In genomic region chr1:161530158-161530557, GRCh38 we compare ENCODE assay signal across 8 cellular contexts. TPM values are rescaled to one million over a fixed set of nuclear protein-coding genes. Genes with fewer than 3 reads are reported as not detected.
DNase-seq lines count a peak whose midpoint lies in the region; ATAC-seq and TF ChIP-seq lines count a peak whose summit lies in the region.
"Not testable (repeated sequence)": the region's sequence is repeated elsewhere in the genome, so short reads cannot be mapped to it uniquely, and the experiment has no call there.

No MANE protein-coding gene starts in this region.

- H3K9me3 ChIP-seq in adrenal gland (replicated peaks in 1 of 3); cardiac muscle cell (ENCODE audit: low read depth): not testable (repeated sequence)

- not testable (repeated sequence) for TF ChIP-seq CTCF in adrenal gland (IDR thresholded peaks at IDR 0.05); cardiac muscle cell (IDR thresholded peaks at IDR 0.05; ENCODE audit: low read depth, low read length); omental fat pad (IDR thresholded peaks at IDR 0.05)

- ATAC-seq in HG02852 (IDR thresholded peaks at IDR 0.05; ENCODE audit: unreplicated experiment) (peak; percentile 37), omental fat pad (ENCODE audit: low FRiP score) (peak; percentile 69)

- peak; percentile 50 for DNase-seq in GM03348 (ENCODE audit: low spot score)
- peak; percentile 27 to 43 for DNase-seq in NCI-H1930 (lab: John Stamatoyannopoulos, UW)
- peak; percentile 54 for DNase-seq in T-helper 9 cell
- DNase-seq in adrenal gland = peak; percentile 64 to 89 (median 70)
- peak; percentile 34 to 83 for DNase-seq in cardiac muscle cell (ENCODE audit: low read depth in 1 of 2, low spot score in 1 of 2)
- not testable (repeated sequence) for DNase-seq in omental fat pad (ENCODE audit: low spot score)

- WGBS in adrenal gland, 4 donors = 1 to 4% (median 1%) methylated on average over 12 to 13 of the region's 13 CpGs

- peak overlapping the region in 2 of 5 donors; percentile 78 to 95 for H3K27ac ChIP-seq in adrenal gland
- not testable (repeated sequence) for H3K27ac ChIP-seq in cardiac muscle cell
- peak overlapping the region; percentile 89 for H3K27ac ChIP-seq in temporal lobe (ENCODE audit: low read depth, low read length)

- intact Hi-C loops in adrenal gland (cut with DNase I) = not testable (repeated sequence)

- not testable (repeated sequence) for TF ChIP-seq POLR2A in adrenal gland (IDR thresholded peaks at IDR 0.05)

- H3K4me1 ChIP-seq in adrenal gland (replicated peaks in 1 of 2) (peaks cover 0 to 11% of the 10 kb centered on the region in 2 donors), cardiac muscle cell (ENCODE audit: low read depth) (peaks cover 14% of the 10 kb centered on the region)

- peak overlapping the region in 1 of 4 donors; percentile 48 for H3K4me3 ChIP-seq in adrenal gland
- peak overlapping the region; percentile 41 for H3K4me3 ChIP-seq in cardiac muscle cell

- not testable (repeated sequence) for H3K36me3 ChIP-seq in adrenal gland (replicated peaks in 1 of 2); cardiac muscle cell

- not testable (repeated sequence) for H3K27me3 ChIP-seq in adrenal gland
- H3K27me3 ChIP-seq in cardiac muscle cell = peaks cover 35% of the 10 kb centered on the region

RNA-seq across cellular contexts. Expression of gene HSPA6, which starts 5.8 kb away (rescaled TPM):
- 1 to 10 TPM; 2.2 to 8.0 (median 3.7) TPM for total RNA-seq in adrenal gland
- polyA plus RNA-seq in adrenal gland = 10 to 100 TPM in 1 of 3 donors, 1 to 10 TPM in 1, under 1 TPM in 1; 0.92 to 12.8 (median 4.7) TPM
- 0.56 TPM in 1 of 2 replicates, not detected in the other for total RNA-seq in cardiac muscle cell
- not detected in 2 replicates for polyA plus RNA-seq in cardiac muscle cell
- total RNA-seq in omental fat pad = 100 to 1,000 TPM in 1 of 4 donors, 10 to 100 TPM in 2, 1 to 10 TPM in 1; 8.2 to 134 (median 18.8) TPM
- 3.4 TPM for total RNA-seq in temporal lobe

RNA-seq across cellular contexts. Expression of gene FCGR3A, which starts 19.5 kb away (rescaled TPM):
- total RNA-seq in adrenal gland (100 to 1,000 TPM in 6 of 8 donors, 10 to 100 TPM in 2; 19.0 to 184 (median 125) TPM), cardiac muscle cell (not detected in 2 replicates), omental fat pad (10 to 100 TPM; 27.6 to 44.3 (median 29.4) TPM), temporal lobe (2.5 TPM)
- polyA plus RNA-seq in adrenal gland (100 to 1,000 TPM in 1 of 3 donors, 10 to 100 TPM in 2; 18.1 to 103 (median 30.1) TPM), cardiac muscle cell (not detected in 2 replicates)

RNA-seq across cellular contexts. Expression of gene FCGR2A, which starts 24.9 kb away (rescaled TPM):
- total RNA-seq in adrenal gland (100 to 1,000 TPM in 5 of 8 donors, 10 to 100 TPM in 3; 31.2 to 120 (median 109) TPM), cardiac muscle cell (0.39 TPM in 1 of 2 replicates, not detected in the other), omental fat pad (100 to 1,000 TPM; 118 to 222 (median 130) TPM), temporal lobe (2.0 TPM)
- polyA plus RNA-seq in adrenal gland (10 to 100 TPM; 21.2 to 72.5 (median 23.7) TPM), cardiac muscle cell (not detected in 2 replicates)

Comparison
In these comparisons a context has a peak if more than half of its experiments do, and no peak if none do; other contexts are left out.
1. RNA of gene FCGR2A, which starts 24.9 kb away (total RNA-seq): 118 to 222 TPM in omental fat pad and 31.2 to 120 TPM in adrenal gland; 2.0 TPM in temporal lobe (single experiment) and 0.39 TPM in cardiac muscle cell; every median in the first group is over 10 times any median in the second.